In the genomic region with DNA sequence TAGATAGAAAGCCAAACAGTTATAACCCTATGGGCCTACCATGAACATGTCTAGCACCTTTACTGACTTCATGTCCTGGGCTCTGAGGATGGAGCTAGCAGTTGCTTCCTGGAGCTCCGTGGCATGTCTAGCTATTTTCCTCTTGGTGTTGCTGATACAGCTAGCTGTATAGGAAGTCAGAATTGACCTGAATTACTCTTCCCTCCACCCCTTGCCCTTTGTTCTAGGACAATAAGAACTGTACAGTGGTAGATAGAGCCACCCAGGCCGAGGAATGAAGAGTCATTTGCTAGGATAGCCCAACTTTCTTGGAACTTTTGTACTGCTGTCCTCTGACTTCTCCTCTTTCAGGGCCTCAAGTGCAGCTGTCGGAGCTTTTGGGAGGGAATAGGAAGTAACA, we compare ENCODE assay signal across 33 cellular contexts.
"Had no signal": no experiment of that assay in that cellular context is flagged by ENCODE, and none has a peak within 500 bp of the region (broad histone marks: within the 10 kb centered on the region; RNA-seq: fewer than 3 reads in every experiment).

No MANE protein-coding gene starts in this region.

- H3K4me1 ChIP-seq: adrenal gland, body of pancreas, colonic mucosa had no signal

- H3K27me3 Mint-ChIP-seq: activated B cell treated with CpG ODN at 0.5 μM for 24 hours; activated CD8-positive, alpha-beta T cell treated with anti-CD3 and anti-CD28 coated beads for 36 hours; activated naive CD4-positive, alpha-beta T cell treated with anti-CD3 and anti-CD28 coated beads, Interleukin-2, amount 50 U/mL, for 24 hours; activated naive CD8-positive, alpha-beta T cell treated with anti-CD3 and anti-CD28 coated beads for 36 hours had no signal

- FAIRE-seq: endometrium, frontal cortex had no signal

- H3K27ac ChIP-seq: adrenal gland, body of pancreas, cardiac muscle cell, colonic mucosa, WERI-Rb-1 had no signal

- ATAC-seq: activated CD4-positive, CD25-positive, alpha-beta regulatory T cell treated with anti-CD3 and anti-CD28 coated beads, Interleukin-2, amount 50 U/mL, for 24 hours; activated CD8-positive, alpha-beta T cell treated with anti-CD3 and anti-CD28 coated beads for 36 hours; activated T-cell treated with anti-CD3 and anti-CD28 coated beads, Interleukin-2, amount 50 U/mL, for 4 hours; activated T-helper 17 cell treated with anti-CD3 and anti-CD28 coated beads, Interleukin-2, amount 50 U/mL, for 72 hours; body of pancreas; esophagus mucosa; T-helper 17 cell had no signal

- H3K9me3 Mint-ChIP-seq: activated B cell treated with CpG ODN at 0.5 μM for 24 hours; activated CD8-positive, alpha-beta T cell treated with anti-CD3 and anti-CD28 coated beads for 36 hours; activated naive CD4-positive, alpha-beta T cell treated with anti-CD3 and anti-CD28 coated beads for 36 hours; activated naive CD4-positive, alpha-beta T cell treated with anti-CD3 and anti-CD28 coated beads, Interleukin-2, amount 50 U/mL, for 24 hours; activated naive CD8-positive, alpha-beta T cell treated with anti-CD3 and anti-CD28 coated beads for 36 hours; activated naive CD8-positive, alpha-beta T cell treated with anti-CD3 and anti-CD28 coated beads, Interleukin-2, amount 50 U/mL, for 24 hours; activated T-cell treated with anti-CD3 and anti-CD28 coated beads, Interleukin-2, amount 50 U/mL, for 4 hours; activated T-helper 17 cell treated with anti-CD3 and anti-CD28 coated beads, Interleukin-2, amount 50 U/mL, for 72 hours; T-helper 2 cell treated with Interferon-gamma antibody and Interleukin-4, amounts not matched to agents 5 μg/mL and 100 μg/mL, for 36 hours had no signal

- H3K4me1 Mint-ChIP-seq: activated B cell treated with CpG ODN at 0.5 μM for 24 hours; activated naive CD4-positive, alpha-beta T cell treated with anti-CD3 and anti-CD28 coated beads, Interleukin-2, amount 50 U/mL, for 24 hours; activated naive CD8-positive, alpha-beta T cell treated with anti-CD3 and anti-CD28 coated beads for 36 hours; activated T-helper 17 cell treated with anti-CD3 and anti-CD28 coated beads, Interleukin-2, amount 50 U/mL, for 72 hours; T-helper 17 cell had no signal

- H3K4me3 Mint-ChIP-seq: activated B cell treated with CpG ODN at 0.5 μM for 24 hours; activated CD8-positive, alpha-beta T cell treated with anti-CD3 and anti-CD28 coated beads for 36 hours; activated naive CD4-positive, alpha-beta T cell treated with anti-CD3 and anti-CD28 coated beads for 36 hours; activated naive CD4-positive, alpha-beta T cell treated with anti-CD3 and anti-CD28 coated beads, Interleukin-2, amount 50 U/mL, for 24 hours; activated naive CD8-positive, alpha-beta T cell treated with anti-CD3 and anti-CD28 coated beads for 36 hours; activated naive CD8-positive, alpha-beta T cell treated with anti-CD3 and anti-CD28 coated beads, Interleukin-2, amount 50 U/mL, for 24 hours; activated T-cell treated with anti-CD3 and anti-CD28 coated beads, Interleukin-2, amount 50 U/mL, for 4 hours; activated T-helper 17 cell treated with anti-CD3 and anti-CD28 coated beads, Interleukin-2, amount 50 U/mL, for 72 hours; T-helper 17 cell; T-helper 2 cell treated with Interferon-gamma antibody and Interleukin-4, amounts not matched to agents 5 μg/mL and 100 μg/mL, for 36 hours had no signal

- H3K27ac Mint-ChIP-seq: activated B cell treated with CpG ODN at 0.5 μM for 24 hours; activated CD8-positive, alpha-beta T cell treated with anti-CD3 and anti-CD28 coated beads for 36 hours; activated naive CD4-positive, alpha-beta T cell treated with anti-CD3 and anti-CD28 coated beads for 36 hours; activated naive CD4-positive, alpha-beta T cell treated with anti-CD3 and anti-CD28 coated beads, Interleukin-2, amount 50 U/mL, for 24 hours; activated naive CD8-positive, alpha-beta T cell treated with anti-CD3 and anti-CD28 coated beads for 36 hours; activated naive CD8-positive, alpha-beta T cell treated with anti-CD3 and anti-CD28 coated beads, Interleukin-2, amount 50 U/mL, for 24 hours; activated T-helper 17 cell treated with anti-CD3 and anti-CD28 coated beads, Interleukin-2, amount 50 U/mL, for 72 hours; T-helper 17 cell; T-helper 2 cell treated with Interferon-gamma antibody and Interleukin-4, amounts not matched to agents 5 μg/mL and 100 μg/mL, for 36 hours had no signal

- DNase-seq: activated B cell treated with CpG ODN at 0.5 μM for 24 hours; activated CD4-positive, alpha-beta T cell treated with anti-CD3 and anti-CD28 coated beads for 48 hours; activated CD4-positive, alpha-beta T cell treated with anti-CD3 and anti-CD28 coated beads, Interleukin-2, amount 50 U/mL, for 1 hour; activated CD4-positive, alpha-beta T cell treated with anti-CD3 and anti-CD28 coated beads, Interleukin-2, amount 50 U/mL, for 48 hours; activated CD8-positive, alpha-beta memory T cell treated with anti-CD3 and anti-CD28 coated beads for 24 hours; activated CD8-positive, alpha-beta T cell treated with anti-CD3 and anti-CD28 coated beads for 36 hours; activated effector memory CD4-positive, alpha-beta T cell treated with Interleukin-2 at 50 U/mL for 16 hours; activated gamma-delta T cell treated with Interleukin-2 at 50 U/mL for 16 hours; activated naive CD4-positive, alpha-beta T cell treated with anti-CD3 and anti-CD28 coated beads for 36 hours; activated naive CD8-positive, alpha-beta T cell treated with anti-CD3 and anti-CD28 coated beads for 36 hours; activated naive CD8-positive, alpha-beta T cell treated with anti-CD3 and anti-CD28 coated beads, Interleukin-2, amount 50 U/mL, for 24 hours; activated T-cell treated with anti-CD3 and anti-CD28 coated beads, Interleukin-2, amount 50 U/mL, for 4 hours; adrenal gland; amygdala; aorta; body of pancreas; central memory CD4-positive, alpha-beta T cell; cerebellar nuclear complex; colonic mucosa; effector CD8-positive, alpha-beta T cell; foreskin fibroblast; T-helper 1 cell; T-helper 17 cell; T1000; WERI-Rb-1 had no signal

- H3K36me3 Mint-ChIP-seq: activated naive CD4-positive, alpha-beta T cell treated with anti-CD3 and anti-CD28 coated beads, Interleukin-2, amount 50 U/mL, for 24 hours; activated naive CD8-positive, alpha-beta T cell treated with anti-CD3 and anti-CD28 coated beads for 36 hours had no signal

- H3K4me3 ChIP-seq: adrenal gland, body of pancreas, cardiac muscle cell, colonic mucosa had no signal

- H3K9me3 ChIP-seq: adrenal gland, body of pancreas, colonic mucosa had no signal

- H3K27me3 ChIP-seq: adrenal gland, body of pancreas, cardiac muscle cell, colonic mucosa had no signal
